1 cellular context compared by ENCODE assay signal in the genomic region with DNA sequence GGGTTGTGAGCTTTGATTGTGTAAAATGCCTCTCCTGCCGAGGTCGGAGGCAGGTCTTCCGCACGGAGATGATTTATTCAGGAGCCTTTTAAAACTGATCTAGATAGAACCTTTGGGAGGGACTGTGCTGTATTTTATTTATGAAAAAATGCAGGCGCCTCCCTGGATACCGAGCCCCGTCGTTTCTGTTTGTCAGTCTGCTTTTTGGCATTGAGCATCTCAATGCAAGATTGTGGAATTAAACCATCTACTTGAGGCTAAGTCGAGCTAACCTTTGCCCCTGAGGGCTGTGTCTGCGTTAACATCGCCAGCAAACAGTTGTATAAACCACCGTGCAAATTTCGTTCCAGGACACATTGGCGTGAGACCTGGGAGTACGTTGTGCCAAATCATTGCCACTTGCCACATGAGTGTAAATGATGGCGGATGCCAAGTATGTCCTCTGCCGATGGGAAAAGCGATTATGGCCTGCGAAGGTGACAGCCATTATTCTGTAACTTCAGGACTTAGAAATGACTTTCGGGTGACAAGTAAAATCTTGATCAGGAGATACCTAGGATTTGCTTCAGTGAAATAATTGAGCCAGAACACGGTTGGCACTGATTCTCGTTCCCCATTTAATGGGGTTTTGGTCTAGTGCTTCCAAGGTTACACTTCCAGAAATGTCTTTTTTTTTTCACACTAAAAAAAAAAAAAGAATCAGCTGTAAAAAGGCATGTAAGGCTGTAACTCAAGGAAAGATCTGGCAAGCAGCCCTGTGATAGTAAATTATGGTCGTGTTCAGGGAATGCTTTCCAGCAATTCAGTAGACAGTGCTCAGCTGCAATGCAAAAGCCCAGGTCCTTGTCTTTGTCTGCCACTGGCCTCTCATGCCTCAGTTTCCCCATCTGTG.
TF ChIP-seq lines count a peak whose summit lies in the region.

No MANE protein-coding gene starts in this region.

TF ChIP-seq in GM12878, 131 proteins besides CTCF, POLR2A, EP300 and RAD21:
- TF ChIP-seq, protein P1, sequence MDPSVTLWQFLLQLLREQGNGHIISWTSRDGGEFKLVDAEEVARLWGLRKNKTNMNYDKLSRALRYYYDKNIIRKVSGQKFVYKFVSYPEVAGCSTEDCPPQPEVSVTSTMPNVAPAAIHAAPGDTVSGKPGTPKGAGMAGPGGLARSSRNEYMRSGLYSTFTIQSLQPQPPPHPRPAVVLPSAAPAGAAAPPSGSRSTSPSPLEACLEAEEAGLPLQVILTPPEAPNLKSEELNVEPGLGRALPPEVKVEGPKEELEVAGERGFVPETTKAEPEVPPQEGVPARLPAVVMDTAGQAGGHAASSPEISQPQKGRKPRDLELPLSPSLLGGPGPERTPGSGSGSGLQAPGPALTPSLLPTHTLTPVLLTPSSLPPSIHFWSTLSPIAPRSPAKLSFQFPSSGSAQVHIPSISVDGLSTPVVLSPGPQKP (IDR thresholded peaks at IDR 0.05; ENCODE audit: low read depth, low read length), result no peak
- TF ChIP-seq ESRRA (IDR thresholded peaks at IDR 0.05; ENCODE audit: low read length) (no peak), CREB1 (IDR thresholded peaks at IDR 0.05; ENCODE audit: low read depth) (no peak)
- TF ChIP-seq, protein P2, sequence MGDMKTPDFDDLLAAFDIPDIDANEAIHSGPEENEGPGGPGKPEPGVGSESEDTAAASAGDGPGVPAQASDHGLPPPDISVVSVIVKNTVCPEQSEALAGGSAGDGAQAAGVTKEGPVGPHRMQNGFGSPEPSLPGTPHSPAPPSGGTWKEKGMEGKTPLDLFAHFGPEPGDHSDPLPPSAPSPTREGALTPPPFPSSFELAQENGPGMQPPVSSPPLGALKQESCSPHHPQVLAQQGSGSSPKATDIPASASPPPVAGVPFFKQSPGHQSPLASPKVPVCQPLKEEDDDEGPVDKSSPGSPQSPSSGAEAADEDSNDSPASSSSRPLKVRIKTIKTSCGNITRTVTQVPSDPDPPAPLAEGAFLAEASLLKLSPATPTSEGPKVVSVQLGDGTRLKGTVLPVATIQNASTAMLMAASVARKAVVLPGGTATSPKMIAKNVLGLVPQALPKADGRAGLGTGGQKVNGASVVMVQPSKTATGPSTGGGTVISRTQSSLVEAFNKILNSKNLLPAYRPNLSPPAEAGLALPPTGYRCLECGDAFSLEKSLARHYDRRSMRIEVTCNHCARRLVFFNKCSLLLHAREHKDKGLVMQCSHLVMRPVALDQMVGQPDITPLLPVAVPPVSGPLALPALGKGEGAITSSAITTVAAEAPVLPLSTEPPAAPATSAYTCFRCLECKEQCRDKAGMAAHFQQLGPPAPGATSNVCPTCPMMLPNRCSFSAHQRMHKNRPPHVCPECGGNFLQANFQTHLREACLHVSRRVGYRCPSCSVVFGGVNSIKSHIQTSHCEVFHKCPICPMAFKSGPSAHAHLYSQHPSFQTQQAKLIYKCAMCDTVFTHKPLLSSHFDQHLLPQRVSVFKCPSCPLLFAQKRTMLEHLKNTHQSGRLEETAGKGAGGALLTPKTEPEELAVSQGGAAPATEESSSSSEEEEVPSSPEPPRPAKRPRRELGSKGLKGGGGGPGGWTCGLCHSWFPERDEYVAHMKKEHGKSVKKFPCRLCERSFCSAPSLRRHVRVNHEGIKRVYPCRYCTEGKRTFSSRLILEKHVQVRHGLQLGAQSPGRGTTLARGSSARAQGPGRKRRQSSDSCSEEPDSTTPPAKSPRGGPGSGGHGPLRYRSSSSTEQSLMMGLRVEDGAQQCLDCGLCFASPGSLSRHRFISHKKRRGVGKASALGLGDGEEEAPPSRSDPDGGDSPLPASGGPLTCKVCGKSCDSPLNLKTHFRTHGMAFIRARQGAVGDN (IDR thresholded peaks at IDR 0.05), result no peak
- TF ChIP-seq, protein P3, sequence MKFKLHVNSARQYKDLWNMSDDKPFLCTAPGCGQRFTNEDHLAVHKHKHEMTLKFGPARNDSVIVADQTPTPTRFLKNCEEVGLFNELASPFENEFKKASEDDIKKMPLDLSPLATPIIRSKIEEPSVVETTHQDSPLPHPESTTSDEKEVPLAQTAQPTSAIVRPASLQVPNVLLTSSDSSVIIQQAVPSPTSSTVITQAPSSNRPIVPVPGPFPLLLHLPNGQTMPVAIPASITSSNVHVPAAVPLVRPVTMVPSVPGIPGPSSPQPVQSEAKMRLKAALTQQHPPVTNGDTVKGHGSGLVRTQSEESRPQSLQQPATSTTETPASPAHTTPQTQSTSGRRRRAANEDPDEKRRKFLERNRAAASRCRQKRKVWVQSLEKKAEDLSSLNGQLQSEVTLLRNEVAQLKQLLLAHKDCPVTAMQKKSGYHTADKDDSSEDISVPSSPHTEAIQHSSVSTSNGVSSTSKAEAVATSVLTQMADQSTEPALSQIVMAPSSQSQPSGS (IDR thresholded peaks at IDR 0.05; ENCODE audit: low read length), result no peak
TF ChIP-seq in GM12878: peak in this region for 0.
